Comparison of ENCODE assay signal across 10 cellular contexts in genomic region chr1:102724741-102725140, GRCh38.
"Had no signal": no experiment of that assay in that cellular context is flagged by ENCODE, and none has a peak within 500 bp of the region (broad histone marks: within the 10 kb centered on the region; RNA-seq: fewer than 3 reads in every experiment).

No MANE protein-coding gene starts in this region.

- ATAC-seq: HepG2, K562 had no signal

- H3K4me3 ChIP-seq: K562 had no signal

- H3K36me3 Mint-ChIP-seq: IgD-negative memory B cell had no signal

- H3K4me1 Mint-ChIP-seq: IgD-negative memory B cell had no signal

- H3K4me3 Mint-ChIP-seq: IgD-negative memory B cell had no signal

- H3K4me2 ChIP-seq: KMS-11 had no signal

- H3K27ac ChIP-seq: HL-60, KMS-11 had no signal

- DNase-seq: IMR-90, Karpas-422, KBM-7, KG1 had no signal

- FAIRE-seq: HepG2, HTR-8/SVneo, K562 had no signal

- H3K27me3 Mint-ChIP-seq: IgD-negative memory B cell had no signal

- H3K27ac Mint-ChIP-seq: IgD-negative memory B cell had no signal
